23 cellular contexts compared by ENCODE assay signal in genomic region chr2:125593036-125593435, GRCh38.
"Had no signal": no experiment of that assay in that cellular context is flagged by ENCODE, and none has a peak within 500 bp of the region (broad histone marks: within the 10 kb centered on the region; RNA-seq: fewer than 3 reads in every experiment).

No MANE protein-coding gene starts in this region.

- H3K9me3 ChIP-seq: SK-N-SH had no signal

- H3K27ac ChIP-seq: HL-60, RWPE1 had no signal

- H3K4me2 ChIP-seq: SK-N-SH had no signal

- H3K9me2 ChIP-seq: SK-N-SH had no signal

- DNase-seq: KBM-7; MV-4-11; NCI-H1048; NCI-H1105; NCI-H1417; NCI-H1436 treated with DMSO at 0.1 percent for 48 hours; NCI-H1694; NCI-H1930; NCI-H2081; NCI-H2107; NCI-H2227 treated with DMSO at 0.1 percent for 48 hours; NCI-H446; NCI-H510A; NCI-H524 treated with DMSO at 0.1 percent for 48 hours; NCI-H69; NCI-H774; NK-92 treated with Interleukin-12 subunit alpha and Interleukin-12 subunit beta, amount 100 ng/mL, for 24 hours; PC-3; SHP77; SK-N-SH had no signal

- H3K9ac ChIP-seq: SK-N-SH had no signal

- ATAC-seq: Panc1, PC-3 had no signal
